33 cellular contexts compared by ENCODE assay signal in genomic region chr1:86821956-86822355, GRCh38.
"Had no signal": no experiment of that assay in that cellular context is flagged by ENCODE, and none has a peak within 500 bp of the region (broad histone marks: within the 10 kb centered on the region; RNA-seq: fewer than 3 reads in every experiment).

No MANE protein-coding gene starts in this region.

- H3K27ac Mint-ChIP-seq: activated CD4-positive, alpha-beta memory T cell treated with anti-CD3 and anti-CD28 coated beads, Interleukin-2, amount 10 ng/mL, durations not matched to agents 7 days and 5 days; activated CD4-positive, alpha-beta T cell treated with anti-CD3 and anti-CD28 coated beads, Interleukin-2, amount 10 ng/mL, durations not matched to agents 7 days and 5 days; activated naive CD4-positive, alpha-beta T cell treated with anti-CD3 and anti-CD28 coated beads, Interleukin-2, amount 10 ng/mL, durations not matched to agents 7 days and 5 days; activated naive CD4-positive, alpha-beta T cell treated with anti-CD3 and anti-CD28 coated beads, Interleukin-2, amount 50 U/mL, for 72 hours; activated naive CD8-positive, alpha-beta T cell treated with anti-CD3 and anti-CD28 coated beads, Interleukin-2, amount 10 ng/mL, durations not matched to agents 7 days and 5 days; activated T-cell treated with anti-CD3 and anti-CD28 coated beads, Interleukin-2, amount 50 U/mL, for 24 hours; activated T-cell treated with anti-CD3 and anti-CD28 coated beads, Interleukin-2, amount 50 U/mL, for 72 hours; effector memory CD8-positive, alpha-beta T cell; T-helper 17 cell; T-helper 2 cell treated with Interferon-gamma antibody and Interleukin-4, amounts not matched to agents 5 μg/mL and 100 μg/mL, for 36 hours had no signal

- H3K27ac ChIP-seq: brain microvascular endothelial cell, epithelial cell of prostate, esophagus squamous epithelium, gastroesophageal sphincter had no signal

- ATAC-seq: activated naive CD4-positive, alpha-beta T cell treated with anti-CD3 and anti-CD28 coated beads, Interleukin-2, amount 50 U/mL, for 72 hours; activated T-cell treated with anti-CD3 and anti-CD28 coated beads, Interleukin-2, amount 50 U/mL, for 72 hours; effector memory CD8-positive, alpha-beta T cell; gastroesophageal sphincter; T-helper 17 cell had no signal

- H3K4me1 ChIP-seq: esophagus squamous epithelium, gastroesophageal sphincter had no signal

- H3K27me3 ChIP-seq: brain microvascular endothelial cell, esophagus squamous epithelium, gastroesophageal sphincter had no signal

- H3K4me3 Mint-ChIP-seq: activated CD4-positive, alpha-beta memory T cell treated with anti-CD3 and anti-CD28 coated beads, Interleukin-2, amount 10 ng/mL, durations not matched to agents 7 days and 5 days; activated CD4-positive, alpha-beta T cell treated with anti-CD3 and anti-CD28 coated beads, Interleukin-2, amount 10 ng/mL, durations not matched to agents 7 days and 5 days; activated naive CD4-positive, alpha-beta T cell treated with anti-CD3 and anti-CD28 coated beads, Interleukin-2, amount 10 ng/mL, durations not matched to agents 7 days and 5 days; activated naive CD8-positive, alpha-beta T cell treated with anti-CD3 and anti-CD28 coated beads, Interleukin-2, amount 10 ng/mL, durations not matched to agents 7 days and 5 days; activated T-cell treated with anti-CD3 and anti-CD28 coated beads, Interleukin-2, amount 50 U/mL, for 24 hours; activated T-cell treated with anti-CD3 and anti-CD28 coated beads, Interleukin-2, amount 50 U/mL, for 72 hours; effector memory CD8-positive, alpha-beta T cell; T-helper 17 cell; T-helper 2 cell treated with Interferon-gamma antibody and Interleukin-4, amounts not matched to agents 5 μg/mL and 100 μg/mL, for 36 hours had no signal

- H3K36me3 ChIP-seq: brain microvascular endothelial cell, esophagus squamous epithelium, gastroesophageal sphincter had no signal

- H3K9me3 ChIP-seq: esophagus squamous epithelium, gastroesophageal sphincter had no signal

- DNase-seq: activated CD4-positive, alpha-beta memory T cell treated with anti-CD3 and anti-CD28 coated beads, Interleukin-2, amount 10 ng/mL, durations not matched to agents 7 days and 5 days; activated CD4-positive, alpha-beta T cell treated with anti-CD3 and anti-CD28 coated beads for 1 hour; activated CD4-positive, alpha-beta T cell treated with anti-CD3 and anti-CD28 coated beads for 4 hours; activated CD4-positive, alpha-beta T cell treated with anti-CD3 and anti-CD28 coated beads, Interleukin-2, amount 10 ng/mL, durations not matched to agents 7 days and 5 days; activated CD4-positive, alpha-beta T cell treated with anti-CD3 and anti-CD28 coated beads, Interleukin-2, amount 50 U/mL, for 4 hours; activated CD8-positive, alpha-beta memory T cell treated with anti-CD3 and anti-CD28 coated beads, Interleukin-2, amount 50 U/mL, for 48 hours; activated gamma-delta T cell; activated naive CD4-positive, alpha-beta T cell; activated naive CD4-positive, alpha-beta T cell treated with anti-CD3 and anti-CD28 coated beads, Interleukin-2, amount 10 ng/mL, durations not matched to agents 7 days and 5 days; activated naive CD8-positive, alpha-beta T cell treated with anti-CD3 and anti-CD28 coated beads, Interleukin-2, amount 10 ng/mL, durations not matched to agents 7 days and 5 days; activated T-cell treated with anti-CD3 and anti-CD28 coated beads for 4 hours; activated T-cell treated with anti-CD3 and anti-CD28 coated beads, Interleukin-2, amount 50 U/mL, for 24 hours; activated T-cell treated with anti-CD3 and anti-CD28 coated beads, Interleukin-2, amount 50 U/mL, for 72 hours; amniotic stem cell; anterior cingulate cortex; brain microvascular endothelial cell; cortex of kidney; dermis blood vessel endothelial cell; effector CD4-positive, alpha-beta T cell; effector memory CD8-positive, alpha-beta T cell; esophagus squamous epithelium; foreskin melanocyte; T-helper 1 cell; T-helper 17 cell; T1000 had no signal

- FAIRE-seq: astrocyte, bronchial epithelial cell, colon, endothelial cell of umbilical vein had no signal

- H3K36me3 Mint-ChIP-seq: activated naive CD4-positive, alpha-beta T cell treated with anti-CD3 and anti-CD28 coated beads, Interleukin-2, amount 10 ng/mL, durations not matched to agents 7 days and 5 days; activated naive CD4-positive, alpha-beta T cell treated with anti-CD3 and anti-CD28 coated beads, Interleukin-2, amount 50 U/mL, for 72 hours; activated naive CD8-positive, alpha-beta T cell treated with anti-CD3 and anti-CD28 coated beads, Interleukin-2, amount 10 ng/mL, durations not matched to agents 7 days and 5 days had no signal

- H3K4me3 ChIP-seq: esophagus squamous epithelium, gastroesophageal sphincter had no signal

- H3K4me1 Mint-ChIP-seq: activated CD4-positive, alpha-beta memory T cell treated with anti-CD3 and anti-CD28 coated beads, Interleukin-2, amount 10 ng/mL, durations not matched to agents 7 days and 5 days; activated CD4-positive, alpha-beta T cell treated with anti-CD3 and anti-CD28 coated beads, Interleukin-2, amount 10 ng/mL, durations not matched to agents 7 days and 5 days; activated naive CD4-positive, alpha-beta T cell treated with anti-CD3 and anti-CD28 coated beads, Interleukin-2, amount 10 ng/mL, durations not matched to agents 7 days and 5 days had no signal

- H3K9me3 Mint-ChIP-seq: activated CD4-positive, alpha-beta memory T cell treated with anti-CD3 and anti-CD28 coated beads, Interleukin-2, amount 10 ng/mL, durations not matched to agents 7 days and 5 days; activated CD4-positive, alpha-beta T cell treated with anti-CD3 and anti-CD28 coated beads, Interleukin-2, amount 10 ng/mL, durations not matched to agents 7 days and 5 days; activated naive CD4-positive, alpha-beta T cell treated with anti-CD3 and anti-CD28 coated beads, Interleukin-2, amount 10 ng/mL, durations not matched to agents 7 days and 5 days; activated T-cell treated with anti-CD3 and anti-CD28 coated beads, Interleukin-2, amount 50 U/mL, for 72 hours; effector memory CD8-positive, alpha-beta T cell; T-helper 2 cell treated with Interferon-gamma antibody and Interleukin-4, amounts not matched to agents 5 μg/mL and 100 μg/mL, for 36 hours had no signal
